In genomic region chr11:60985991-60986915, GRCh38 we compare ENCODE assay signal across 8 cellular contexts. TPM values are rescaled to one million over a fixed set of nuclear protein-coding genes. Genes with fewer than 3 reads are reported as not detected.
DNase-seq lines count a peak whose midpoint lies in the region; ATAC-seq, FAIRE-seq and TF ChIP-seq lines count a peak whose summit lies in the region.

No MANE protein-coding gene starts in this region.

- intact Hi-C loops in A673 (cut with micrococcal nuclease; ENCODE audit: unreplicated experiment): no loop called here

- H3K36me3 Mint-ChIP-seq in astrocyte (ENCODE audit: low read depth, unreplicated experiment): no peaks in the 10 kb centered on the region

- no TSS peak for BruUV-seq in A673 (replicated peaks; lab: Mats Ljungman, UMichigan)

- DNase-seq in GM12891 (ENCODE audit: insufficient read length, low spot score): no peak
- peak; percentile 73 for DNase-seq in UCSD-AML1 (lab: John Stamatoyannopoulos, UW; ENCODE audit: unreplicated experiment)
- peak; percentile 38 for DNase-seq in astrocyte (ENCODE audit: low read depth)
- peak; percentile 97 for DNase-seq in stimulated activated CD4-positive, alpha-beta T cell treated with anti-CD3 and anti-CD28 coated beads, Interleukin-1b, Interleukin-23, amount 100 ng/mL, for 48 hours
- DNase-seq in A673 (ENCODE audit: low spot score): no peak
- DNase-seq in cerebellar cortex (ENCODE audit: low spot score): no peak

- POLR2A ChIA-PET in A673 (lab: Charles Lee; ENCODE audit: low non-redundant PET): no interaction called here

- peaks cover 8% of the 10 kb centered on the region for H3K27me3 ChIP-seq in astrocyte (ENCODE audit: insufficient read depth, low read length)
- no peaks in the 10 kb centered on the region for H3K27me3 ChIP-seq in A673 (replicated peaks; ENCODE audit: insufficient read depth, low read depth, low read length, poor library complexity)

- H3K9ac ChIP-seq in astrocyte (ENCODE audit: low read length): no peak overlapping the region

- no peak for TF ChIP-seq POLR2A in GM12891 (IDR thresholded peaks at IDR 0.05; ENCODE audit: low read depth, low read length)

- H3K4me3 ChIP-seq in astrocyte (ENCODE audit: insufficient read depth, low read depth, low read length): no peak overlapping the region
- no peak overlapping the region for H3K4me3 ChIP-seq in A673 (ENCODE audit: low read depth, low read length, poor library complexity, severe bottlenecking)

- H3K9me3 Mint-ChIP-seq in astrocyte (ENCODE audit: unreplicated experiment): no peaks in the 10 kb centered on the region

- H2AFZ ChIP-seq in astrocyte (ENCODE audit: low read depth, low read length): peak overlapping the region; percentile 44

- H3K4me1 Mint-ChIP-seq in astrocyte (ENCODE audit: low read depth, unreplicated experiment): peaks cover 4% of the 10 kb centered on the region

- no peak overlapping the region for H3K4me3 Mint-ChIP-seq in astrocyte (ENCODE audit: unreplicated experiment)

- H3K4me2 ChIP-seq in astrocyte (ENCODE audit: low read length): peak overlapping the region; percentile 40

- H3K36me3 ChIP-seq in astrocyte (ENCODE audit: insufficient read depth, low read length): no peaks in the 10 kb centered on the region
- H3K36me3 ChIP-seq in A673 (ENCODE audit: insufficient read depth, low read length, poor library complexity, severe bottlenecking): no peaks in the 10 kb centered on the region

- no peak for ATAC-seq in HG02763 (IDR thresholded peaks at IDR 0.05; ENCODE audit: unreplicated experiment)
- ATAC-seq in GM18909 (IDR thresholded peaks at IDR 0.05; ENCODE audit: poor library complexity, unreplicated experiment): no peak

- H3K27ac ChIP-seq in astrocyte (ENCODE audit: low read depth, low read length) (no peak overlapping the region), A673 (ENCODE audit: low read depth, low read length, poor library complexity, severe bottlenecking) (no peak overlapping the region)

- CTCF ChIA-PET in A673 (lab: Charles Lee): no interaction called here

- FAIRE-seq in GM12891 (lab: Jason Lieb, UNC) (peak; percentile 82), astrocyte (lab: Jason Lieb, UNC) (no peak)

- H3K27me3 Mint-ChIP-seq in astrocyte (ENCODE audit: low read depth, unreplicated experiment): peaks cover 21% of the 10 kb centered on the region

- no peaks in the 10 kb centered on the region for H3K79me2 ChIP-seq in astrocyte (ENCODE audit: insufficient read depth, low read length)

- H3K9me3 ChIP-seq in astrocyte (ENCODE audit: insufficient read depth, low read depth, low read length) (no peaks in the 10 kb centered on the region), A673 (ENCODE audit: low read depth, low read length, poor library complexity, severe bottlenecking) (no peaks in the 10 kb centered on the region)

- H3K4me1 ChIP-seq in astrocyte (ENCODE audit: insufficient read depth, low read length) (peaks cover 8% of the 10 kb centered on the region), A673 (ENCODE audit: insufficient read depth, low read length, poor library complexity, severe bottlenecking) (no peaks in the 10 kb centered on the region)

- TF ChIP-seq CTCF in astrocyte (IDR thresholded peaks at IDR 0.05; ENCODE audit: insufficient read depth, low read depth, low read length) (no peak), A673 (conservative IDR thresholded peaks at IDR 0.05; ENCODE audit: low read depth, low read length) (no peak)

- H4K20me1 ChIP-seq in astrocyte (ENCODE audit: insufficient read depth, low read length): no peaks in the 10 kb centered on the region

- no peak overlapping the region for H3K27ac Mint-ChIP-seq in astrocyte (ENCODE audit: unreplicated experiment)

TF ChIP-seq in GM12891, 5 proteins besides CTCF, POLR2A, EP300 and RAD21:
- TF ChIP-seq PAX5 (IDR thresholded peaks at IDR 0.05; ENCODE audit: insufficient read depth, low read length, severe bottlenecking) (no peak), POU2F2 (IDR thresholded peaks at IDR 0.05; ENCODE audit: low read depth, low read length) (no peak), SPI1 (IDR thresholded peaks at IDR 0.05; ENCODE audit: low read depth, low read length) (no peak), POLR2AphosphoS5 (IDR thresholded peaks at IDR 0.05; ENCODE audit: low read depth, low read length) (no peak), TAF1 (IDR thresholded peaks at IDR 0.05; ENCODE audit: low read depth, low read length) (no peak)
TF ChIP-seq in GM12891: peak in this region for 0.

RNA-seq across cellular contexts. Expression of gene CD6, which starts 14.8 kb away (rescaled TPM):
- polyA plus RNA-seq in GM12891 (2012; ENCODE audit: low read depth, missing spikeins): 5.0 TPM
- total RNA-seq in astrocyte: 0.39 and 0.58 TPM in 2 replicates
- total RNA-seq in A673 (2021): not detected in 2 replicates

RNA-seq across cellular contexts. Expression of gene SLC15A3, which starts 34.3 kb away (rescaled TPM):
- polyA plus RNA-seq in GM12891 (2012; ENCODE audit: low read depth, missing spikeins): 73.0 TPM
- total RNA-seq in astrocyte: 66.3 and 87.8 TPM in 2 replicates
- total RNA-seq in A673 (2021): not detected in 2 replicates

Comparison
In these comparisons a context has a peak if more than half of its experiments do, and no peak if none do; other contexts are left out.
1. DNase-seq: peak in UCSD-AML1 (single experiment), astrocyte (single experiment) and stimulated activated CD4-positive, alpha-beta T cell treated with anti-CD3 and anti-CD28 coated beads, Interleukin-1b, Interleukin-23, amount 100 ng/mL, for 48 hours (single experiment); none in GM12891 (single experiment), A673 (single experiment) and cerebellar cortex (single experiment).
2. RNA of gene SLC15A3, which starts 34.3 kb away (total RNA-seq): 66.3 to 87.8 TPM in astrocyte; not detected in A673; every median in the first group is over 10 times any median in the second.